In the genomic region with DNA sequence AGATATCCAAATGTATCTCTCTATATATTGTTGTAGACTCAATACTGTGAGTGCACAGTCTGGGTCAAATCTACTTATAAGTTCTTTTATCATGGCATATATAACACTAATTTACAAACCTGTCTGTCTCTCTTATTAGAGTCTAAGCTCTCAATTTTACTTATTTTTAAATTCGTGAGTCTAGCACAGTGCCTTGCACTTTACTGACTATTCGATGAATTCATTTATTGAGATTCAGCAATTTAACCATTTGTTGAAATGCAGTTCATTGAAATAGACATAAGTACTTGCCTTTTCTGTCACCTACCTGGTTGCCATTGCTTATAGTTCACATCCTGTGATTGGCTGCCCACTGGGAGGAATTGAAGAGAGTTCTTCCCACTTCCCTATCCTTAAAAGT, we compare ENCODE assay signal across 8 cellular contexts. TPM values are rescaled to one million over a fixed set of nuclear protein-coding genes. Genes with fewer than 3 reads are reported as not detected.
"Had no signal": no experiment of that assay in that cellular context is flagged by ENCODE, and none has a peak within 500 bp of the region (broad histone marks: within the 10 kb centered on the region; RNA-seq: fewer than 3 reads in every experiment).

No MANE protein-coding gene starts in this region.

- ATAC-seq: GM12878 had no signal

- DNase-seq: GDM1 had no signal

- FAIRE-seq: G401.6, GM12878, GM12891, GM12892, GM18507, GM19239 had no signal

- H3K4me3 ChIP-seq: GM12878 had no signal

RNA-seq across cellular contexts. Expression of gene CDK15, which starts 15.3 kb away (rescaled TPM):
- total RNA-seq: G401 had no signal
